In genomic region chr3:11671648-11672100, GRCh38 we compare ENCODE assay signal across 9 cellular contexts. TPM values are rescaled to one million over a fixed set of nuclear protein-coding genes. Genes with fewer than 3 reads are reported as not detected.
DNase-seq lines count a peak whose midpoint lies in the region; ATAC-seq and TF ChIP-seq lines count a peak whose summit lies in the region.
"Had no signal": no experiment of that assay in that cellular context is flagged by ENCODE, and none has a peak within 500 bp of the region (broad histone marks: within the 10 kb centered on the region; RNA-seq: fewer than 3 reads in every experiment).

No MANE protein-coding gene starts in this region.

- H3K9me3 ChIP-seq in ascending aorta, result no peaks in the 10 kb centered on the region
- no peaks in the 10 kb centered on the region for H3K9me3 ChIP-seq in uterus
- H3K9me3 ChIP-seq: gastrocnemius medialis had no signal

- peaks cover 16 to 50% of the 10 kb centered on the region in 2 donors for H3K4me1 ChIP-seq in ascending aorta
- no peaks in the 10 kb centered on the region for H3K4me1 ChIP-seq in uterus

- no peaks in the 10 kb centered on the region for H3K27me3 ChIP-seq in ascending aorta
- no peaks in the 10 kb centered on the region for H3K27me3 ChIP-seq in uterus
- H3K27me3 ChIP-seq: gastrocnemius medialis had no signal

- DNase-seq in ascending aorta (ENCODE audit: low spot score in 2 of 2) (no peak), myocyte (ENCODE audit: low read depth) (peak; percentile 31), OCI-M2 (lab: John Stamatoyannopoulos, UW; ENCODE audit: unreplicated experiment) (no peak), uterus (no peak), 8988T (no peak)
- no peak for DNase-seq in activated CD4-positive, alpha-beta T cell treated with anti-CD3 and anti-CD28 coated beads for 48 hours

- TF ChIP-seq CTCF in ascending aorta (IDR thresholded peaks at IDR 0.05) (no peak), uterus (IDR thresholded peaks at IDR 0.05) (no peak)

- peak; percentile 69 for ATAC-seq in GM18498 (IDR thresholded peaks at IDR 0.05; ENCODE audit: unreplicated experiment)
- ATAC-seq in HG03095 (IDR thresholded peaks at IDR 0.05; ENCODE audit: unreplicated experiment), result peak; percentile 73
- ATAC-seq: gastrocnemius medialis had no signal

- H3K4me3 ChIP-seq in ascending aorta (peak overlapping the region in 1 of 2 donors; percentile 34), uterus (no peak overlapping the region)
- H3K4me3 ChIP-seq: gastrocnemius medialis had no signal

- intact Hi-C loops in ascending aorta (cut with DNase I), result loop anchor here (2.0 to 10.0 kb wide), 2 partner anchors 47 to 503 kb away; no protein-coding TSS in a partner anchor
- intact Hi-C loops in uterus (cut with DNase I; ENCODE audit: low total_unique reads), result no loop called here

- TF ChIP-seq POLR2A in uterus (IDR thresholded peaks at IDR 0.05), result no peak

- H3K36me3 ChIP-seq in ascending aorta, result no peaks in the 10 kb centered on the region
- H3K36me3 ChIP-seq in uterus, result no peaks in the 10 kb centered on the region
- H3K36me3 ChIP-seq: gastrocnemius medialis had no signal

- peak overlapping the region; percentile 36 to 68 for H3K27ac ChIP-seq in ascending aorta
- H3K27ac ChIP-seq in uterus, result no peak overlapping the region
- H3K27ac ChIP-seq: gastrocnemius medialis had no signal

RNA-seq across cellular contexts. Expression of gene VGLL4, which starts 28.0 kb away (rescaled TPM):
- total RNA-seq in ascending aorta (146 TPM), myocyte (71.9 and 102 TPM in 2 replicates), uterus (100 to 1,000 TPM in 3 of 4 donors, 10 to 100 TPM in 1; 79.3 to 144 (median 143) TPM)
- 60.3 TPM for polyA plus RNA-seq in myocyte (2012)

Comparison
In these comparisons a context has a peak if more than half of its experiments do, and no peak if none do; other contexts are left out.
1. H3K27ac ChIP-seq: peak in ascending aorta (2 of 2); none in uterus (0 of 2).